Comparison of ENCODE assay signal across 22 cellular contexts in genomic region chr14:94562941-94563883, GRCh38. TPM values are rescaled to one million over a fixed set of nuclear protein-coding genes. Genes with fewer than 3 reads are reported as not detected.
A peak's percentile ranks its signal among the peaks of the same experiment; 100 is the strongest.
DNase-seq lines count a peak whose midpoint lies in the region; ATAC-seq and TF ChIP-seq lines count a peak whose summit lies in the region.
"Had no signal": no experiment of that assay in that cellular context is flagged by ENCODE, and none has a peak within 500 bp of the region (broad histone marks: within the 10 kb centered on the region; RNA-seq: fewer than 3 reads in every experiment).

No MANE protein-coding gene starts in this region.

- H3K4me3 ChIP-seq in body of pancreas, result no peak overlapping the region
- H3K4me3 ChIP-seq in testis, result no peak overlapping the region
- H3K4me3 ChIP-seq: BLaER1, GM12878 had no signal

- intact Hi-C loops in body of pancreas (cut with DNase I) (loop anchor here (10.0 kb wide), 1 partner anchor 52 kb away; the partner anchor contains the start of gene SERPINA3), testis (cut with DNase I; ENCODE audit: low total_unique reads) (no loop called here)

- peak overlapping the region; percentile 57 to 87 (median 71) for H3K27ac ChIP-seq in body of pancreas
- no peak overlapping the region for H3K27ac ChIP-seq in foreskin keratinocyte
- no peak overlapping the region for H3K27ac ChIP-seq in testis
- H3K27ac ChIP-seq: BLaER1, RWPE1 had no signal

- peaks cover 0 to 1% of the 10 kb centered on the region in 2 donors for H3K36me3 ChIP-seq in body of pancreas (replicated peaks in 1 of 2; ENCODE audit: insufficient read depth in 1 of 2, low read depth in 2 of 2)
- H3K36me3 ChIP-seq in testis (ENCODE audit: low read depth, missing control alignments), result no peaks in the 10 kb centered on the region
- H3K36me3 ChIP-seq: BLaER1 had no signal

- H3K27me3 ChIP-seq in body of pancreas, result no peaks in the 10 kb centered on the region
- no peaks in the 10 kb centered on the region for H3K27me3 ChIP-seq in foreskin keratinocyte
- H3K27me3 ChIP-seq in testis, result no peaks in the 10 kb centered on the region
- H3K27me3 ChIP-seq: BLaER1 had no signal

- ATAC-seq in body of pancreas (peak; percentile 63), foreskin keratinocyte (peak; percentile 50)
- ATAC-seq: GM12878 had no signal

- TF ChIP-seq POLR2A in body of pancreas (IDR thresholded peaks at IDR 0.05) (no peak), testis (IDR thresholded peaks at IDR 0.05) (no peak)

- 79 to 84% methylated on average over 16 of the region's 16 CpGs for WGBS in body of pancreas, 2 donors
- 88 to 96% methylated on average over 16 of the region's 16 CpGs for WGBS in testis, 2 donors

- TF ChIP-seq CTCF in body of pancreas (IDR thresholded peaks at IDR 0.05) (peak in 1 of 7 experiments; percentile 13), foreskin keratinocyte (conservative IDR thresholded peaks at IDR 0.05) (no peak), testis (IDR thresholded peaks at IDR 0.05) (no peak)

- DNase-seq in body of pancreas (peak; percentile 35 to 62 (median 54)), foreskin keratinocyte (no peak), mesenteric fat pad (ENCODE audit: low spot score) (peak; percentile 68), testis (peak; percentile 4), ecto neural progenitor cell (ENCODE audit: low spot score) (no peak), SW480 (ENCODE audit: low spot score) (no peak), AML-193 (lab: John Stamatoyannopoulos, UW) (no peak)
- DNase-seq: CD4-positive, alpha-beta memory T cell; DMS 273 treated with DMSO at 0.1 percent for 48 hours; DND-41; H7; Karpas-422; NCI-H1417 treated with DMSO at 0.1 percent for 48 hours; NCI-H187; NCI-H748 treated with DMSO at 0.1 percent for 48 hours; SIG-M5 had no signal

- H3K9me3 ChIP-seq in body of pancreas (no peaks in the 10 kb centered on the region), testis (no peaks in the 10 kb centered on the region)
- H3K9me3 ChIP-seq: BLaER1, Caco-2 had no signal

- H3K4me1 ChIP-seq in body of pancreas (peaks cover 56% of the 10 kb centered on the region), foreskin keratinocyte (no peaks in the 10 kb centered on the region), testis (no peaks in the 10 kb centered on the region)

RNA-seq across cellular contexts. Expression of gene SERPINA4, which starts 2.0 kb away (rescaled TPM):
- total RNA-seq in body of pancreas (10 to 100 TPM; 42.8 to 57.6 TPM), foreskin keratinocyte (not detected in 2 replicates), mesenteric fat pad (not detected), testis (under 1 TPM in 1 of 2 donors, not detected in 1; 0.19 TPM)
- polyA plus RNA-seq in foreskin keratinocyte (not detected in 2 replicates), testis (ENCODE audit: insufficient read depth, low read depth, low replicate concordance) (0.25 TPM)
- total RNA-seq: CD4-positive, alpha-beta memory T cell; H7; M059J; NCI-H460 had no signal
- polyA plus RNA-seq: CD4-positive, alpha-beta memory T cell; GM12878 had no signal

RNA-seq across cellular contexts. Expression of gene SERPINA5, which starts 18.0 kb away (rescaled TPM):
- total RNA-seq in body of pancreas (100 to 1,000 TPM in 1 of 2 donors, 10 to 100 TPM in 1; 76.0 to 101 TPM), foreskin keratinocyte (not detected in 2 replicates), mesenteric fat pad (0.48 TPM), testis (1,000 to 10,000 TPM in 1 of 2 donors, 100 to 1,000 TPM in 1; 940 to 1,154 TPM)
- polyA plus RNA-seq in foreskin keratinocyte (not detected in 2 replicates), testis (ENCODE audit: insufficient read depth, low read depth, low replicate concordance) (1,170 TPM)
- total RNA-seq: CD4-positive, alpha-beta memory T cell had no signal
- polyA plus RNA-seq: CD4-positive, alpha-beta memory T cell; GM12878 had no signal

RNA-seq across cellular contexts. Expression of gene SERPINA3, which starts 49.0 kb away (rescaled TPM):
- total RNA-seq in body of pancreas (1,000 to 10,000 TPM in 1 of 2 donors, 100 to 1,000 TPM in 1; 396 to 1,783 TPM), foreskin keratinocyte (not detected in 2 replicates), mesenteric fat pad (139 TPM), testis (100 to 1,000 TPM in 1 of 2 donors, 10 to 100 TPM in 1; 27.4 to 238 TPM)
- polyA plus RNA-seq in foreskin keratinocyte (0.04 TPM in 1 of 2 replicates, not detected in the other), testis (ENCODE audit: insufficient read depth, low read depth, low replicate concordance) (28.2 TPM)
- total RNA-seq: CD4-positive, alpha-beta memory T cell; H7; NCI-H460 had no signal
- polyA plus RNA-seq: CD4-positive, alpha-beta memory T cell; GM12878 had no signal

RNA-seq across cellular contexts. Expression of gene SERPINA12, which starts 53.9 kb away (rescaled TPM):
- not detected for total RNA-seq in body of pancreas
- not detected in 2 replicates for total RNA-seq in foreskin keratinocyte
- not detected in 2 replicates for polyA plus RNA-seq in foreskin keratinocyte
- not detected for total RNA-seq in mesenteric fat pad
- total RNA-seq in testis, result under 1 TPM; 0.25 to 0.47 TPM
- polyA plus RNA-seq in testis (ENCODE audit: insufficient read depth, low read depth, low replicate concordance), result not detected
- total RNA-seq: Caco-2; CD4-positive, alpha-beta memory T cell; GM12878; H7; M059J; NCI-H460 had no signal
- polyA plus RNA-seq: CD4-positive, alpha-beta memory T cell; GM12878 had no signal

Comparison
In these comparisons a context has a peak if more than half of its experiments do, and no peak if none do; other contexts are left out.
1. DNase-seq: peak in body of pancreas (4 of 4), mesenteric fat pad (single experiment) and testis (single experiment); none in foreskin keratinocyte (0 of 2), ecto neural progenitor cell (single experiment), SW480 (single experiment) and AML-193 (0 of 2).
2. H3K27ac ChIP-seq: peak in body of pancreas (4 of 4); none in foreskin keratinocyte (single experiment) and testis (0 of 2).
3. RNA of gene SERPINA4, which starts 2.0 kb away (total RNA-seq): 42.8 to 57.6 TPM in body of pancreas; 0.19 TPM in testis, not detected in mesenteric fat pad (single experiment) and not detected in foreskin keratinocyte; every median in the first group is over 10 times any median in the second.
4. RNA of gene SERPINA5, which starts 18.0 kb away (total RNA-seq): 940 to 1,154 TPM in testis and 76.0 to 101 TPM in body of pancreas; 0.48 TPM in mesenteric fat pad (single experiment) and not detected in foreskin keratinocyte; every median in the first group is over 10 times any median in the second.
5. RNA of gene SERPINA3, which starts 49.0 kb away (total RNA-seq): 396 to 1,783 TPM in body of pancreas, 27.4 to 238 TPM in testis and 139 TPM in mesenteric fat pad (single experiment); not detected in foreskin keratinocyte; every median in the first group is over 10 times any median in the second.